In genomic region chr1:20696397-20697333, GRCh38 we compare ENCODE assay signal across 1 cellular context.
TF ChIP-seq lines count a peak whose summit lies in the region.

No MANE protein-coding gene starts in this region.

TF ChIP-seq in GM12878, 131 proteins besides CTCF, POLR2A, EP300 and RAD21 (continued from another document and continues in another):
- TF ChIP-seq ZNF687 (IDR thresholded peaks at IDR 0.05) (no peak), NBN (IDR thresholded peaks at IDR 0.05) (0 out of 2 replicates have a peak, but pooled peaks have one; percentile 33), MTA3 (IDR thresholded peaks at IDR 0.05; ENCODE audit: borderline replicate concordance, low read length) (no peak), FOXK2 (IDR thresholded peaks at IDR 0.05) (no peak), SREBF1 (IDR thresholded peaks at IDR 0.05; ENCODE audit: low read length) (no peak), SIN3A (IDR thresholded peaks at IDR 0.05; ENCODE audit: low read depth, low read length) (no peak), MYC (IDR thresholded peaks at IDR 0.05; ENCODE audit: insufficient read depth, insufficient read length, insufficient replicate concordance, low read length, severe bottlenecking) (no peak), IRF5 (IDR thresholded peaks at IDR 0.05; ENCODE audit: borderline replicate concordance) (no peak), HDAC2 (IDR thresholded peaks at IDR 0.05) (no peak), NFIC (IDR thresholded peaks at IDR 0.05; ENCODE audit: low read depth, low read length) (no peak), NR2C1 (IDR thresholded peaks at IDR 0.05) (no peak), POLR2AphosphoS2 (IDR thresholded peaks at IDR 0.05; ENCODE audit: low read depth, low read length) (no peak), RELB (IDR thresholded peaks at IDR 0.05; ENCODE audit: low read depth) (0 out of 2 replicates have a peak, but pooled peaks have one; percentile 28), STAT1 (conservative IDR thresholded peaks at IDR 0.05) (no peak), ZNF592 (IDR thresholded peaks at IDR 0.05) (no peak), SMARCA5 (IDR thresholded peaks at IDR 0.05) (peak; percentile 43; the same call in 1 of the 2 replicates), JUNB (IDR thresholded peaks at IDR 0.05) (no peak), POLR2AphosphoS5 (IDR thresholded peaks at IDR 0.05; ENCODE audit: low read length) (no peak), RELA (IDR thresholded peaks at IDR 0.05; ENCODE audit: borderline replicate concordance, partially characterized antibody) (no peak), PKNOX1 (IDR thresholded peaks at IDR 0.05) (0 out of 2 replicates have a peak, but pooled peaks have one; percentile 29), SPI1 (IDR thresholded peaks at IDR 0.05; ENCODE audit: borderline replicate concordance, insufficient read depth, low read depth, low read length) (no peak), RAD51 (IDR thresholded peaks at IDR 0.05) (peak; percentile 73), E4F1 (IDR thresholded peaks at IDR 0.05; ENCODE audit: borderline replicate concordance, partially characterized antibody) (no peak), ETV6 (conservative IDR thresholded peaks at IDR 0.05 in 1 of 2, IDR thresholded peaks at IDR 0.05 in 1 of 2; ENCODE audit: borderline replicate concordance in 1 of 2, low read depth in 1 of 2) (no peak), MEF2B (IDR thresholded peaks at IDR 0.05; ENCODE audit: partially characterized antibody, poor library complexity, severe bottlenecking) (no peak), CHD4 (IDR thresholded peaks at IDR 0.05) (no peak), KAT2A (conservative IDR thresholded peaks at IDR 0.05; ENCODE audit: control insufficient read depth, low read depth, low read length) (no peak), ZBTB40 (IDR thresholded peaks at IDR 0.05; ENCODE audit: borderline replicate concordance) (no peak), PAX5 (IDR thresholded peaks at IDR 0.05; ENCODE audit: borderline replicate concordance, low read depth, low read length) (no peak), ZBTB11 (CRISPR knock-in tag; IDR thresholded peaks at IDR 0.05) (no peak), ZNF274 (IDR thresholded peaks at IDR 0.05; ENCODE audit: insufficient read depth, insufficient read length) (no peak), CBFB (IDR thresholded peaks at IDR 0.05; ENCODE audit: low read depth) (no peak), GABPA (IDR thresholded peaks at IDR 0.05; ENCODE audit: low read depth) (no peak), IRF4 (IDR thresholded peaks at IDR 0.05; ENCODE audit: low read depth, low read length) (no peak)
